In the genomic region with DNA sequence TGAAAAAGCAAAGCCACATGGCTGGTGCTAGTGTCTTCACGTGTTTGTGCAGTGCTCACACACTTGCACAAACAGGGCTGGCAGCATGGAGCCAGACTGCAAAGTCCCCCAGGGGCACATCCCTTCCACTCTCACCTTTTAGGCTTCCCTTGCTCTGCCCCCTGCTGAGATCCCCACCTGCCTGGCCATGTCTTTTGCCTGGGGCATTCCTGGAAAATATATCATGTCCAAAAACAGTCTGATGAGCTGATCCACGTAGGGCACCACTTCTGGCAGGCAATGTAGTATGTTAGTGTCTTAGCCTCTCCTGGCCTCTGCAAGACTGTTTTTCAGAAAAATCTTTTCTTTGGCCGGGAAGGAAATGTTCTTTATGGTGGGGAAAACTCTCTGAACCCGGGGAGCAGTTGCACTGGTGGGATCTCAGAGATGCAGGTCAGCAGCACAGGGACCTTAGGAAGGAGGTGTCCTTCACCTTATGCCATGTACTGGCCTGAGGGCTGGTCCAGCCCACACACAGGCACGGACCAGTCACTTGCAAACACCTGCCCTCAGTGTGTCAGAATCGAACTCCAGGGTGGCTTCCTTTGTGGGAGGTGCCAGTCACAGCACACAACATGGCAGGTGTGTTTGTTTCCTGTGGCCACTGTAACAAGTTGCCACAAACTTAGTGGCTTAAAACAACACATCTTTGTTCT, we compare ENCODE assay signal across 10 cellular contexts. TPM values are rescaled to one million over a fixed set of nuclear protein-coding genes. Genes with fewer than 3 reads are reported as not detected.
A peak's percentile ranks its signal among the peaks of the same experiment; 100 is the strongest.
DNase-seq lines count a peak whose midpoint lies in the region; ATAC-seq and TF ChIP-seq lines count a peak whose summit lies in the region.
"Had no signal": no experiment of that assay in that cellular context is flagged by ENCODE, and none has a peak within 500 bp of the region (broad histone marks: within the 10 kb centered on the region; RNA-seq: fewer than 3 reads in every experiment).

No MANE protein-coding gene starts in this region.

- H3K36me3 Mint-ChIP-seq in CD4-positive, CD25-positive, alpha-beta regulatory T cell = peaks cover 20% of the 10 kb centered on the region
- peaks cover 21% of the 10 kb centered on the region for H3K36me3 Mint-ChIP-seq in activated CD8-positive, alpha-beta T cell treated with anti-CD3 and anti-CD28 coated beads, Interleukin-2, amount 10 ng/mL, durations not matched to agents 7 days and 5 days (ENCODE audit: low read depth)
- H3K36me3 Mint-ChIP-seq in natural killer cell treated with Interleukin-12 subunit alpha and Interleukin-12 subunit beta and Interleukin-15 and Interleukin-18, amount 100 ng/mL, for 72 hours = no peaks in the 10 kb centered on the region

- H4K20me1 ChIP-seq in DND-41 (ENCODE audit: insufficient read depth, low read length) = peaks cover 75% of the 10 kb centered on the region

- peaks cover 19% of the 10 kb centered on the region for H3K36me3 ChIP-seq in CD4-positive, CD25-positive, alpha-beta regulatory T cell (ENCODE audit: control insufficient read depth, insufficient read depth, low read length)
- H3K36me3 ChIP-seq in DND-41 (ENCODE audit: insufficient read depth, low read length) = peaks cover 70% of the 10 kb centered on the region

- DNase-seq in CD4-positive, CD25-positive, alpha-beta regulatory T cell = peak in 1 of 3 donors; percentile 48
- DNase-seq in DND-41 = no peak
- DNase-seq in activated CD8-positive, alpha-beta T cell treated with anti-CD3 and anti-CD28 coated beads, Interleukin-2, amount 10 ng/mL, durations not matched to agents 7 days and 5 days = peak; percentile 30
- no peak for DNase-seq in natural killer cell treated with Interleukin-12 subunit alpha and Interleukin-12 subunit beta and Interleukin-15 and Interleukin-18, amount 100 ng/mL, for 72 hours (ENCODE audit: low spot score)
- DNase-seq in NCI-H1105 treated with DMSO at 0.1 percent for 48 hours (lab: John Stamatoyannopoulos, UW) = no peak
- no peak for DNase-seq in iPS-NIHi7 (ENCODE audit: extremely low spot score)
- no peak for DNase-seq in stimulated activated naive CD4-positive, alpha-beta T cell (lab: John Stamatoyannopoulos, UW)
- DNase-seq: NCI-H524 treated with DMSO at 0.1 percent for 48 hours, SJCRH30 had no signal

- CTCF ChIA-PET in activated CD8-positive, alpha-beta T cell treated with anti-CD3 and anti-CD28 coated beads, Interleukin-2, amount 10 ng/mL, durations not matched to agents 7 days and 5 days (lab: Charles Lee) = no interaction called here

- H3K27me3 Mint-ChIP-seq in CD4-positive, CD25-positive, alpha-beta regulatory T cell = no peaks in the 10 kb centered on the region
- H3K27me3 Mint-ChIP-seq in activated CD8-positive, alpha-beta T cell treated with anti-CD3 and anti-CD28 coated beads, Interleukin-2, amount 10 ng/mL, durations not matched to agents 7 days and 5 days (ENCODE audit: low read depth) = no peaks in the 10 kb centered on the region
- H3K27me3 Mint-ChIP-seq in natural killer cell treated with Interleukin-12 subunit alpha and Interleukin-12 subunit beta and Interleukin-15 and Interleukin-18, amount 100 ng/mL, for 72 hours = no peaks in the 10 kb centered on the region
- H3K27me3 Mint-ChIP-seq: dendritic cell treated with granulocyte-macrophage colony-stimulating factor and Interleukin-4, amounts not matched to agents 40 ng/mL and 50 ng/mL, for 4 days had no signal

- no peak overlapping the region for H2AFZ ChIP-seq in DND-41 (ENCODE audit: low read depth, low read length)

- no peak overlapping the region for H3K27ac ChIP-seq in CD4-positive, CD25-positive, alpha-beta regulatory T cell (ENCODE audit: insufficient read depth, low read length, poor library complexity, severe bottlenecking)
- H3K27ac ChIP-seq in DND-41 (ENCODE audit: low read length) = peak overlapping the region; percentile 24; the same call in 1 of the 2 replicates
- H3K27ac ChIP-seq: SJCRH30 had no signal

- no peak overlapping the region for H3K4me3 ChIP-seq in CD4-positive, CD25-positive, alpha-beta regulatory T cell (ENCODE audit: low read depth, low read length)
- H3K4me3 ChIP-seq in DND-41 (ENCODE audit: low read depth in 1 of 2, low read length in 2 of 2) = no peak overlapping the region
- H3K4me3 ChIP-seq: SJCRH30 had no signal

- H3K4me3 Mint-ChIP-seq in CD4-positive, CD25-positive, alpha-beta regulatory T cell = no peak overlapping the region
- no peak overlapping the region for H3K4me3 Mint-ChIP-seq in activated CD8-positive, alpha-beta T cell treated with anti-CD3 and anti-CD28 coated beads, Interleukin-2, amount 10 ng/mL, durations not matched to agents 7 days and 5 days
- no peak overlapping the region for H3K4me3 Mint-ChIP-seq in natural killer cell treated with Interleukin-12 subunit alpha and Interleukin-12 subunit beta and Interleukin-15 and Interleukin-18, amount 100 ng/mL, for 72 hours
- H3K4me3 Mint-ChIP-seq: dendritic cell treated with granulocyte-macrophage colony-stimulating factor and Interleukin-4, amounts not matched to agents 40 ng/mL and 50 ng/mL, for 4 days had no signal

- no peaks in the 10 kb centered on the region for H3K9me3 Mint-ChIP-seq in CD4-positive, CD25-positive, alpha-beta regulatory T cell
- H3K9me3 Mint-ChIP-seq in activated CD8-positive, alpha-beta T cell treated with anti-CD3 and anti-CD28 coated beads, Interleukin-2, amount 10 ng/mL, durations not matched to agents 7 days and 5 days (ENCODE audit: insufficient read depth) = no peaks in the 10 kb centered on the region
- H3K9me3 Mint-ChIP-seq in natural killer cell treated with Interleukin-12 subunit alpha and Interleukin-12 subunit beta and Interleukin-15 and Interleukin-18, amount 100 ng/mL, for 72 hours = no peaks in the 10 kb centered on the region
- H3K9me3 Mint-ChIP-seq: dendritic cell treated with granulocyte-macrophage colony-stimulating factor and Interleukin-4, amounts not matched to agents 40 ng/mL and 50 ng/mL, for 4 days had no signal

- peaks cover 6 to 52% (median 32%) of the 10 kb centered on the region in 4 donors for H3K4me1 Mint-ChIP-seq in CD4-positive, CD25-positive, alpha-beta regulatory T cell
- peaks cover 25% of the 10 kb centered on the region for H3K4me1 Mint-ChIP-seq in activated CD8-positive, alpha-beta T cell treated with anti-CD3 and anti-CD28 coated beads, Interleukin-2, amount 10 ng/mL, durations not matched to agents 7 days and 5 days (ENCODE audit: low read depth)
- peaks cover 29 to 46% of the 10 kb centered on the region in 2 donors for H3K4me1 Mint-ChIP-seq in natural killer cell treated with Interleukin-12 subunit alpha and Interleukin-12 subunit beta and Interleukin-15 and Interleukin-18, amount 100 ng/mL, for 72 hours (ENCODE audit: low read depth in 2 of 2)

- H3K79me2 ChIP-seq in DND-41 (ENCODE audit: insufficient read depth, low read length) = peaks cover 67% of the 10 kb centered on the region

- no peak overlapping the region for H3K4me2 ChIP-seq in DND-41 (ENCODE audit: insufficient read depth, low read length)

- H3K9me3 ChIP-seq in CD4-positive, CD25-positive, alpha-beta regulatory T cell (ENCODE audit: control insufficient read depth in 2 of 2, low read length in 2 of 2) = no peaks in the 10 kb centered on the region
- no peaks in the 10 kb centered on the region for H3K9me3 ChIP-seq in DND-41 (ENCODE audit: insufficient read depth, low read length, severe bottlenecking)
- H3K9me3 ChIP-seq: SJCRH30 had no signal

- H3K4me1 ChIP-seq in CD4-positive, CD25-positive, alpha-beta regulatory T cell (ENCODE audit: control insufficient read depth, insufficient read depth, low read length, poor library complexity, severe bottlenecking) = peaks cover 9% of the 10 kb centered on the region
- H3K4me1 ChIP-seq in DND-41 (ENCODE audit: insufficient read depth, low read length) = no peaks in the 10 kb centered on the region

- POLR2A ChIA-PET in activated CD8-positive, alpha-beta T cell treated with anti-CD3 and anti-CD28 coated beads, Interleukin-2, amount 10 ng/mL, durations not matched to agents 7 days and 5 days (lab: Charles Lee) = no interaction called here

- H3K27me3 ChIP-seq in CD4-positive, CD25-positive, alpha-beta regulatory T cell (ENCODE audit: control insufficient read depth, insufficient read depth, low read length) = no peaks in the 10 kb centered on the region
- H3K27me3 ChIP-seq in DND-41 (ENCODE audit: insufficient read depth, low read length, poor library complexity) = no peaks in the 10 kb centered on the region
- H3K27me3 ChIP-seq: SJCRH30 had no signal

- ATAC-seq in CD4-positive, CD25-positive, alpha-beta regulatory T cell (ENCODE audit: low read depth in 2 of 2) = peak in 1 of 2 donors; percentile 34
- ATAC-seq in DND-41 (ENCODE audit: insufficient read depth, low read depth) = no peak
- peak; percentile 37 for ATAC-seq in activated CD8-positive, alpha-beta T cell treated with anti-CD3 and anti-CD28 coated beads, Interleukin-2, amount 10 ng/mL, durations not matched to agents 7 days and 5 days
- peak; percentile 24 to 26 for ATAC-seq in natural killer cell treated with Interleukin-12 subunit alpha and Interleukin-12 subunit beta and Interleukin-15 and Interleukin-18, amount 100 ng/mL, for 72 hours

- no peak for TF ChIP-seq CTCF in DND-41 (IDR thresholded peaks at IDR 0.05; ENCODE audit: borderline replicate concordance, extremely low read depth, low read length, poor library complexity, severe bottlenecking)

- no peak overlapping the region for H3K9ac ChIP-seq in DND-41 (ENCODE audit: low read depth, low read length)

- H3K27ac Mint-ChIP-seq in CD4-positive, CD25-positive, alpha-beta regulatory T cell = peak overlapping the region; percentile 13 to 92 (median 81)
- H3K27ac Mint-ChIP-seq in activated CD8-positive, alpha-beta T cell treated with anti-CD3 and anti-CD28 coated beads, Interleukin-2, amount 10 ng/mL, durations not matched to agents 7 days and 5 days = peak overlapping the region; percentile 27
- H3K27ac Mint-ChIP-seq in natural killer cell treated with Interleukin-12 subunit alpha and Interleukin-12 subunit beta and Interleukin-15 and Interleukin-18, amount 100 ng/mL, for 72 hours = peak overlapping the region in 1 of 2 donors; percentile 74
- H3K27ac Mint-ChIP-seq: dendritic cell treated with granulocyte-macrophage colony-stimulating factor and Interleukin-4, amounts not matched to agents 40 ng/mL and 50 ng/mL, for 4 days had no signal

RNA-seq across cellular contexts. Expression of gene MPRIP, which starts 46.4 kb away (rescaled TPM):
- total RNA-seq in CD4-positive, CD25-positive, alpha-beta regulatory T cell = 234 TPM
- polyA plus RNA-seq in CD4-positive, CD25-positive, alpha-beta regulatory T cell = 10 to 100 TPM; 49.0 to 88.5 (median 55.8) TPM
- total RNA-seq in activated CD8-positive, alpha-beta T cell treated with anti-CD3 and anti-CD28 coated beads, Interleukin-2, amount 10 ng/mL, durations not matched to agents 7 days and 5 days = 100 to 1,000 TPM; 217 to 226 TPM
- total RNA-seq in natural killer cell treated with Interleukin-12 subunit alpha and Interleukin-12 subunit beta and Interleukin-15 and Interleukin-18, amount 100 ng/mL, for 72 hours = 100 to 1,000 TPM; 158 to 216 TPM
